ENCODE assay signal across 29 cellular contexts in the genomic region with DNA sequence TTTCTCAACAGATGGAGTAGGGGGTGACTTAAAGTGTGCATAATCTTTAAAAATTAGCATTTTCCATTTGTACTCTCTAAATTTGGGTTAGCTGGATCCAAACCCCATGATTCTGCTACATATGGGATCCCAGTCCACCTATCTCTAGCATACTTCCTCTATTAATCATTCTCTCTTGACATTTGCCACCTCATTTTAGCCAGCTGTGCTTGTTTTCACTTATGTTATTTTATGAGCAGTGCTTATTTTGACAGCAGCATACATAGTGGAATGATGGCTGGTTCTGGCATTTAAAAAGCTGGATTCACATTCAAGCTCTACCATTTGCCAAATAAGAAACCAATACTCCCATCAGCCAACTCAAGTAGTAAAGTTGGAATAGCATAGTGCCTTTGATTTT. TPM values are rescaled to one million over a fixed set of nuclear protein-coding genes. Genes with fewer than 3 reads are reported as not detected.
"Had no signal": no experiment of that assay in that cellular context is flagged by ENCODE, and none has a peak within 500 bp of the region (broad histone marks: within the 10 kb centered on the region; RNA-seq: fewer than 3 reads in every experiment).

No MANE protein-coding gene starts in this region.

- H3K4me3 Mint-ChIP-seq: stimulated activated effector memory CD8-positive, alpha-beta T cell treated with anti-CD3 and anti-CD28 coated beads, Interleukin-12 subunit alpha, Interleukin-12 subunit beta, amount 100 ng/mL, for 72 hours; stimulated activated memory B cell treated with anti-CD40 and anti-IgM and Interleukin-4, amounts not matched to agents 10 μg/mL and 1 μg/mL and 100 μg/mL, for 72 hours; stimulated activated naive CD8-positive, alpha-beta T cell treated with anti-CD3 and anti-CD28 coated beads, Interleukin-15, amount 100 ng/mL, for 72 hours; stimulated activated naive CD8-positive, alpha-beta T cell treated with anti-CD3 and anti-CD28 coated beads, Interleukin-15, Interleukin-2, amounts not matched to agents 100 ng/mL and 50 ng/mL, for 24 hours; type B pancreatic cell had no signal

- H3K9me3 ChIP-seq: suprapubic skin, testis, thyroid gland, tibial artery, transverse colon, upper lobe of right lung, uterus, vagina had no signal

- H3K4me1 Mint-ChIP-seq: stimulated activated effector memory CD8-positive, alpha-beta T cell treated with anti-CD3 and anti-CD28 coated beads, Interleukin-12 subunit alpha, Interleukin-12 subunit beta, amount 100 ng/mL, for 72 hours; stimulated activated memory B cell treated with anti-CD40 and anti-IgM and Interleukin-4, amounts not matched to agents 10 μg/mL and 1 μg/mL and 100 μg/mL, for 72 hours; stimulated activated naive CD8-positive, alpha-beta T cell treated with anti-CD3 and anti-CD28 coated beads, Interleukin-15, amount 100 ng/mL, for 72 hours had no signal

- ATAC-seq: stimulated activated effector memory CD8-positive, alpha-beta T cell treated with anti-CD3 and anti-CD28 coated beads, Interleukin-12 subunit alpha, Interleukin-12 subunit beta, amount 100 ng/mL, for 72 hours; stimulated activated memory B cell treated with anti-CD40 and anti-IgM and Interleukin-4, amounts not matched to agents 10 μg/mL and 1 μg/mL and 100 μg/mL, for 72 hours; stimulated activated naive CD8-positive, alpha-beta T cell treated with anti-CD3 and anti-CD28 coated beads, Interleukin-15, amount 100 ng/mL, for 72 hours; stimulated activated naive CD8-positive, alpha-beta T cell treated with anti-CD3 and anti-CD28 coated beads, Interleukin-15, Interleukin-2, amounts not matched to agents 100 U/mL and 50 U/mL, for 24 hours; upper lobe of right lung had no signal

- FAIRE-seq: urothelium cell line had no signal

- H3K4me1 ChIP-seq: suprapubic skin, testis, thyroid gland, tibial artery, transverse colon, upper lobe of left lung, upper lobe of right lung, uterus, vagina had no signal

- H3K27ac ChIP-seq: suprapubic skin, testis, thoracic aorta, thyroid gland, tibial artery, tibial nerve, transverse colon, upper lobe of left lung, upper lobe of right lung, uterus, vagina had no signal

- H3K27me3 ChIP-seq: suprapubic skin, testis, thyroid gland, tibial artery, tibial nerve, transverse colon, upper lobe of left lung, upper lobe of right lung, uterus, vagina had no signal

- H3K36me3 ChIP-seq: suprapubic skin, thoracic aorta, thyroid gland, tibial artery, tibial nerve, transverse colon, upper lobe of left lung, upper lobe of right lung, uterus, vagina had no signal

- H3K36me3 Mint-ChIP-seq: stimulated activated effector memory CD8-positive, alpha-beta T cell treated with anti-CD3 and anti-CD28 coated beads, Interleukin-12 subunit alpha, Interleukin-12 subunit beta, amount 100 ng/mL, for 72 hours; stimulated activated memory B cell treated with anti-CD40 and anti-IgM and Interleukin-4, amounts not matched to agents 10 μg/mL and 1 μg/mL and 100 μg/mL, for 72 hours; type B pancreatic cell had no signal

- H3K4me3 ChIP-seq: suprapubic skin, testis, thoracic aorta, thyroid gland, tibial artery, tibial nerve, transverse colon, upper lobe of left lung, upper lobe of right lung, uterus, vagina had no signal

- DNase-seq: stimulated activated CD4-positive, alpha-beta T cell treated with anti-CD3 and anti-CD28 coated beads, Interleukin-2, amount 100 ng/mL, for 24 hours; stimulated activated CD4-positive, alpha-beta T cell treated with anti-CD3 and anti-CD28 coated beads, Interleukin-2, amount 100 ng/mL, for 48 hours; stimulated activated CD4-positive, alpha-beta T cell treated with anti-CD3 and anti-CD28 coated beads, Interleukin-4, amount 100 ng/mL, for 1 hour; stimulated activated CD4-positive, alpha-beta T cell treated with anti-CD3 and anti-CD28 coated beads, Interleukin-4, amount 100 ng/mL, for 24 hours; stimulated activated CD4-positive, alpha-beta T cell treated with anti-CD3 and anti-CD28 coated beads, Interleukin-4, amount 100 ng/mL, for 4 hours; stimulated activated CD8-positive, alpha-beta memory T cell treated with anti-CD3 and anti-CD28 coated beads, Interleukin-4, amount 100 ng/mL, for 48 hours; stimulated activated naive CD4-positive, alpha-beta T cell; stimulated activated naive CD4-positive, alpha-beta T cell treated with Interleukin-2 at 50 U/mL for 16 hours; stimulated activated naive CD8-positive, alpha-beta T cell treated with anti-CD3 and anti-CD28 coated beads, Interleukin-15, amount 100 ng/mL, for 72 hours; stimulated activated naive CD8-positive, alpha-beta T cell treated with anti-CD3 and anti-CD28 coated beads, Interleukin-15, Interleukin-2, amounts not matched to agents 100 U/mL and 50 U/mL, for 24 hours; substantia nigra; testis; thyroid gland; tibial artery; transverse colon; trophoblast cell; upper lobe of left lung; upper lobe of right lung; uterus had no signal

- H3K27ac Mint-ChIP-seq: stimulated activated effector memory CD8-positive, alpha-beta T cell treated with anti-CD3 and anti-CD28 coated beads, Interleukin-12 subunit alpha, Interleukin-12 subunit beta, amount 100 ng/mL, for 72 hours; stimulated activated memory B cell treated with anti-CD40 and anti-IgM and Interleukin-4, amounts not matched to agents 10 μg/mL and 1 μg/mL and 100 μg/mL, for 72 hours; stimulated activated naive CD8-positive, alpha-beta T cell treated with anti-CD3 and anti-CD28 coated beads, Interleukin-15, amount 100 ng/mL, for 72 hours; stimulated activated naive CD8-positive, alpha-beta T cell treated with anti-CD3 and anti-CD28 coated beads, Interleukin-15, Interleukin-2, amounts not matched to agents 100 ng/mL and 50 ng/mL, for 24 hours; type B pancreatic cell had no signal

RNA-seq across cellular contexts. Expression of a gene that starts 39.5 kb away (rescaled TPM):
- total RNA-seq: subcutaneous adipose tissue, thyroid gland, vagina had no signal
